13 cellular contexts compared by ENCODE assay signal in genomic region chr5:88940712-88941111, GRCh38. TPM values are rescaled to one million over a fixed set of nuclear protein-coding genes. Genes with fewer than 3 reads are reported as not detected.
DNase-seq lines count a peak whose midpoint lies in the region; ATAC-seq, FAIRE-seq and TF ChIP-seq lines count a peak whose summit lies in the region.
"Had no signal": no experiment of that assay in that cellular context is flagged by ENCODE, and none has a peak within 500 bp of the region (broad histone marks: within the 10 kb centered on the region; RNA-seq: fewer than 3 reads in every experiment).

No MANE protein-coding gene starts in this region.

- peak; percentile 69 for ATAC-seq in GM19035 (IDR thresholded peaks at IDR 0.05; ENCODE audit: unreplicated experiment)
- ATAC-seq in HG02678 (IDR thresholded peaks at IDR 0.05; ENCODE audit: unreplicated experiment), result peak; percentile 93
- peak; percentile 74 for ATAC-seq in HG03575 (IDR thresholded peaks at IDR 0.05; ENCODE audit: extremely low read depth, insufficient number of reproducible peaks, low FRiP score, unreplicated experiment)
- ATAC-seq in omental fat pad (ENCODE audit: low FRiP score), result no peak
- ATAC-seq: A549, esophagus mucosa had no signal

- no peak for TF ChIP-seq CTCF in omental fat pad (IDR thresholded peaks at IDR 0.05)

- peak; percentile 27 for FAIRE-seq in A204.1 (lab: Jason Lieb, UNC)
- FAIRE-seq: A549, keratinocyte had no signal

- DNase-seq in omental fat pad (ENCODE audit: low spot score), result no peak
- no peak for DNase-seq in activated naive CD4-positive, alpha-beta T cell treated with anti-CD3 and anti-CD28 coated beads, Interleukin-2, amount 50 U/mL, for 16 hours
- no peak for DNase-seq in HCEC 1CT
- no peak for DNase-seq in NCI-H526 treated with DMSO at 0.1 percent for 48 hours (lab: John Stamatoyannopoulos, UW)
- DNase-seq: GOT3, NCI-H2107 had no signal

RNA-seq across cellular contexts. Expression of gene MEF2C, which starts 57.7 kb away (rescaled TPM):
- total RNA-seq in omental fat pad, result 10 to 100 TPM; 25.4 to 97.7 (median 44.0) TPM
